Comparison of ENCODE assay signal across 21 cellular contexts in the genomic region with DNA sequence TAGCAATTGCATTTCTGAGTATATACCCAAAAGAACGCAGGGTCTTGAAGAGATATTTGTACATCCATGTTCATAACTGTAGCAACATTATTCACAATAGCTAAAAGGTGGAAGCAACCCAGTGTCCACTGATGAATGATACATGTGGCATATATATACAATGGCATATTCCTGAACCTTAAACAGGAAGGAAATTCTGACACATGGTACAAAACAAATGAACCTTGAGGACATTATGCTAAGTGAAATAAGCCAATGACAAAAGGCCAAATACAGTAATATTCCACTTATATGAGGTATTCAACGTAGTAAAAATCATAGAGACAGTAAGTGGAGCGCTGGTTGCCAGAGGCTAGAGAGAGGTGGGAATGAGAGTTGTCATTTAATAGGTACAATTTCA.
"Had no signal": no experiment of that assay in that cellular context is flagged by ENCODE, and none has a peak within 500 bp of the region (broad histone marks: within the 10 kb centered on the region; RNA-seq: fewer than 3 reads in every experiment).

No MANE protein-coding gene starts in this region.

- H3K4me3 ChIP-seq: left lung, thyroid gland, upper lobe of right lung had no signal

- H3K36me3 ChIP-seq: thyroid gland had no signal

- H3K9me3 Mint-ChIP-seq: activated B cell treated with CpG ODN at 0.5 μM for 24 hours; activated CD4-positive, alpha-beta memory T cell treated with anti-CD3 and anti-CD28 coated beads for 36 hours; activated naive CD4-positive, alpha-beta T cell treated with anti-CD3 and anti-CD28 coated beads for 36 hours; brain; dendritic cell treated with granulocyte-macrophage colony-stimulating factor and Interleukin-4, amounts not matched to agents 40 ng/mL and 50 ng/mL, for 4 days; nephron; T-helper 1 cell treated with Interleukin-12 subunit alpha and Interleukin-12 subunit beta and Interleukin-4 antibody, amounts not matched to agents 30 μg/mL and 1 μg/mL, for 36 hours had no signal

- H3K4me1 Mint-ChIP-seq: activated B cell treated with CpG ODN at 0.5 μM for 24 hours had no signal

- H3K27me3 Mint-ChIP-seq: activated CD4-positive, alpha-beta memory T cell treated with anti-CD3 and anti-CD28 coated beads for 36 hours; brain; dendritic cell treated with granulocyte-macrophage colony-stimulating factor and Interleukin-4, amounts not matched to agents 40 ng/mL and 50 ng/mL, for 4 days had no signal

- H3K27ac Mint-ChIP-seq: activated B cell treated with CpG ODN at 0.5 μM for 24 hours; brain; dendritic cell treated with granulocyte-macrophage colony-stimulating factor and Interleukin-4, amounts not matched to agents 40 ng/mL and 50 ng/mL, for 4 days; nephron; T-helper 1 cell treated with Interleukin-12 subunit alpha and Interleukin-12 subunit beta and Interleukin-4 antibody, amounts not matched to agents 30 μg/mL and 1 μg/mL, for 36 hours had no signal

- H3K27ac ChIP-seq: left lung, parathyroid adenoma, upper lobe of right lung had no signal

- H3K4me3 Mint-ChIP-seq: activated B cell treated with CpG ODN at 0.5 μM for 24 hours; activated CD4-positive, alpha-beta memory T cell treated with anti-CD3 and anti-CD28 coated beads for 36 hours; activated naive CD4-positive, alpha-beta T cell treated with anti-CD3 and anti-CD28 coated beads for 36 hours; dendritic cell treated with granulocyte-macrophage colony-stimulating factor and Interleukin-4, amounts not matched to agents 40 ng/mL and 50 ng/mL, for 4 days; nephron; T-helper 1 cell treated with Interleukin-12 subunit alpha and Interleukin-12 subunit beta and Interleukin-4 antibody, amounts not matched to agents 30 μg/mL and 1 μg/mL, for 36 hours had no signal

- H3K27me3 ChIP-seq: left lung, thyroid gland, upper lobe of right lung had no signal

- H3K9me3 ChIP-seq: left lung, thyroid gland, upper lobe of right lung had no signal

- DNase-seq: activated B cell treated with CpG ODN at 0.5 μM for 24 hours; activated CD4-positive, alpha-beta memory T cell treated with anti-CD3 and anti-CD28 coated beads for 36 hours; activated CD4-positive, alpha-beta T cell treated with anti-CD3 and anti-CD28 coated beads for 4 hours; activated naive CD4-positive, alpha-beta T cell treated with anti-CD3 and anti-CD28 coated beads for 36 hours; aorta; effector memory CD4-positive, alpha-beta T cell; foreskin melanocyte; left lung; midbrain; right cardiac atrium; stimulated activated CD4-positive, alpha-beta T cell treated with anti-CD3 and anti-CD28 coated beads, Interleukin-4, amount 100 ng/mL, for 24 hours; stimulated activated naive CD4-positive, alpha-beta T cell treated with Interleukin-2 at 50 U/mL for 16 hours; substantia nigra; thyroid gland; upper lobe of right lung had no signal

- ATAC-seq: esophagus mucosa, left lung, right cardiac atrium, upper lobe of right lung had no signal
